10 cellular contexts compared by ENCODE assay signal in the genomic region with DNA sequence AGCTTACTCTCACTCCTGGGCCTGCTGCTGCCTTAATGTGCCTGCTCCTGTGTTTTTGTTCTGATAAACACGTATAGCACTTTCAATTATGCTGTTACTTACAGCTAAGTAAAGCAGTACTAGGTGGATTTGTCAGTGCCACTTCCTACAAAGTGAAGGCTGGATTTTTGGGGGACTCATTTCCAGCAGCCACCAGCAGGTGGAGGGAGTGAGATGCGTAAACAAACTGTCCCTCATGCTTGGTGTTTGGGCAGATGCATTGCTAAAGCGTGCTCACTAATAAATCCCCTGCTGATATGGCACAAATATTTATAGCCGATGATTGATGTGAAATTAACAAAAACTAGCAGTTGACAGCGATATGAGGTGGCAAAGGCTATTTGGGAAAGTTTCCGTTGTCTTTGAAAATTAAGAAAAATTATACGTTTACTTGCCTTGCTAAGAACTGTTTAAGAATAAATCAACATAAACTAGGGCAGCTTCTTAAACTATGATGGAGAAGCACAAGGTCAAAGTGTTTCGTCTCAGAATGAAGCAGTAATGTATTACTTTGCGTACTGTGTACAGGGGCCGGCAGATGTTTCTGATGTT.
DNase-seq lines count a peak whose midpoint lies in the region; ATAC-seq and TF ChIP-seq lines count a peak whose summit lies in the region.
"Had no signal": no experiment of that assay in that cellular context is flagged by ENCODE, and none has a peak within 500 bp of the region (broad histone marks: within the 10 kb centered on the region; RNA-seq: fewer than 3 reads in every experiment).

No MANE protein-coding gene starts in this region.

- no peaks in the 10 kb centered on the region for H3K4me1 Mint-ChIP-seq in activated CD4-positive, alpha-beta memory T cell treated with anti-CD3 and anti-CD28 coated beads for 36 hours (ENCODE audit: low read depth)
- peaks cover 22% of the 10 kb centered on the region for H3K4me1 Mint-ChIP-seq in neural crest cell
- H3K4me1 Mint-ChIP-seq: IgD-negative memory B cell had no signal

- no peak overlapping the region for H3K27ac Mint-ChIP-seq in activated CD4-positive, alpha-beta memory T cell treated with anti-CD3 and anti-CD28 coated beads for 36 hours
- H3K27ac Mint-ChIP-seq in neural crest cell (ENCODE audit: unreplicated experiment): no peak overlapping the region
- H3K27ac Mint-ChIP-seq: IgD-negative memory B cell had no signal

- intact Hi-C loops in activated CD4-positive, alpha-beta memory T cell treated with anti-CD3 and anti-CD28 coated beads for 36 hours (cut with micrococcal nuclease): loop anchor here (1.0 to 10.0 kb wide), 2 partner anchors 91 to 151 kb away; no protein-coding TSS in a partner anchor

- H3K4me1 ChIP-seq in BE2C: no peaks in the 10 kb centered on the region; the same call in 1 of the 2 replicates

- DNase-seq in BE2C (peak; percentile 74), NCI-H2227 (lab: John Stamatoyannopoulos, UW; ENCODE audit: unreplicated experiment) (peak; percentile 82), fibroblast of gingiva (ENCODE audit: low read depth) (peak; percentile 71), neural crest cell (ENCODE audit: low read depth, low spot score) (peak; percentile 75)
- peak; percentile 60 for DNase-seq in activated CD4-positive, alpha-beta memory T cell treated with anti-CD3 and anti-CD28 coated beads for 36 hours

- no peaks in the 10 kb centered on the region for H3K36me3 ChIP-seq in BE2C

- no peak overlapping the region for H3K4me3 ChIP-seq in BE2C (ENCODE audit: low read depth, low read length)
- H3K4me3 ChIP-seq: skin epidermis had no signal

- POLR2A ChIA-PET in activated CD4-positive, alpha-beta memory T cell treated with anti-CD3 and anti-CD28 coated beads for 36 hours (lab: Charles Lee): no interaction called here

- CTCF ChIA-PET in activated CD4-positive, alpha-beta memory T cell treated with anti-CD3 and anti-CD28 coated beads for 36 hours (lab: Charles Lee): interaction anchor here (1.0 to 2.9 kb wide), 6 partner anchors 11 to 186 kb away, joined by 3 to 41 read pairs (median 4); no protein-coding TSS in a partner anchor

- TF ChIP-seq CTCF in BE2C (IDR thresholded peaks at IDR 0.05; ENCODE audit: low read depth, low read length) (peak; percentile 91), neural crest cell (conservative IDR thresholded peaks at IDR 0.05) (peak; percentile 85)

- no peaks in the 10 kb centered on the region for H3K27me3 ChIP-seq in BE2C

- ATAC-seq in GM18907 (IDR thresholded peaks at IDR 0.05; ENCODE audit: unreplicated experiment) (peak; percentile 43), GM19023 (IDR thresholded peaks at IDR 0.05; ENCODE audit: unreplicated experiment) (no peak), GM19467 (IDR thresholded peaks at IDR 0.05; ENCODE audit: unreplicated experiment) (no peak)

- no peaks in the 10 kb centered on the region for H3K9me3 ChIP-seq in BE2C

- H3K36me3 Mint-ChIP-seq in activated CD4-positive, alpha-beta memory T cell treated with anti-CD3 and anti-CD28 coated beads for 36 hours: no peaks in the 10 kb centered on the region
- peaks cover 4% of the 10 kb centered on the region for H3K36me3 Mint-ChIP-seq in neural crest cell (ENCODE audit: low read depth)
- H3K36me3 Mint-ChIP-seq: IgD-negative memory B cell had no signal

- H3K9me3 Mint-ChIP-seq in activated CD4-positive, alpha-beta memory T cell treated with anti-CD3 and anti-CD28 coated beads for 36 hours: no peaks in the 10 kb centered on the region
- H3K9me3 Mint-ChIP-seq in neural crest cell: no peaks in the 10 kb centered on the region

- no peak overlapping the region for H3K4me3 Mint-ChIP-seq in activated CD4-positive, alpha-beta memory T cell treated with anti-CD3 and anti-CD28 coated beads for 36 hours
- no peak overlapping the region for H3K4me3 Mint-ChIP-seq in neural crest cell
- H3K4me3 Mint-ChIP-seq: IgD-negative memory B cell had no signal

- H3K27me3 Mint-ChIP-seq in activated CD4-positive, alpha-beta memory T cell treated with anti-CD3 and anti-CD28 coated beads for 36 hours: peaks cover 6% of the 10 kb centered on the region
- no peaks in the 10 kb centered on the region for H3K27me3 Mint-ChIP-seq in neural crest cell (ENCODE audit: low read depth)
